ENCODE assay signal across 1 cellular context in the genomic region with DNA sequence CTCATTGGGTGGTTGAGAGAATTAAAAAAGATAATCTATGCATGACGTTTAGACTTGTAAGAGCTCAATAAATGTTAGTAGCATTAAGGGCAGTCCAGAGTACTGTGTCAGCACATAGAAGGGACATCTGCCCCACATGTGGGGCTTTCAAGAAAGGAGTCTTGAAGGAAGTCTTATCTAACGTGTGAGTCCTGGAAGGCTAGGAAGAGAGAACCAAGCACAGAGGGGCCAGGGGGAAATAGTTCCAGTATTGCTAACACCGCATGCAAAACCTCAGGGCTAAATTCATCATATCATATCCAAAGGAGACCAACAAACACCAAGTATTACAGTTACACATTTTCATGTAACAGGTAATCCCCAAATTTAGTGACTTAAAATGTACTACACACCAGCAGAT.
TF ChIP-seq lines count a peak whose summit lies in the region.

No MANE protein-coding gene starts in this region.

TF ChIP-seq in A549, 52 proteins besides CTCF, POLR2A, EP300 and RAD21:
- TF ChIP-seq, protein P1, sequence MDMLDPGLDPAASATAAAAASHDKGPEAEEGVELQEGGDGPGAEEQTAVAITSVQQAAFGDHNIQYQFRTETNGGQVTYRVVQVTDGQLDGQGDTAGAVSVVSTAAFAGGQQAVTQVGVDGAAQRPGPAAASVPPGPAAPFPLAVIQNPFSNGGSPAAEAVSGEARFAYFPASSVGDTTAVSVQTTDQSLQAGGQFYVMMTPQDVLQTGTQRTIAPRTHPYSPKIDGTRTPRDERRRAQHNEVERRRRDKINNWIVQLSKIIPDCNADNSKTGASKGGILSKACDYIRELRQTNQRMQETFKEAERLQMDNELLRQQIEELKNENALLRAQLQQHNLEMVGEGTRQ (IDR thresholded peaks at IDR 0.05), result no peak
- TF ChIP-seq, protein P2, sequence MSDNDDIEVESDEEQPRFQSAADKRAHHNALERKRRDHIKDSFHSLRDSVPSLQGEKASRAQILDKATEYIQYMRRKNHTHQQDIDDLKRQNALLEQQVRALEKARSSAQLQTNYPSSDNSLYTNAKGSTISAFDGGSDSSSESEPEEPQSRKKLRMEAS (IDR thresholded peaks at IDR 0.05), result no peak
- TF ChIP-seq HOXB13 (CRISPR knock-in tag; IDR thresholded peaks at IDR 0.05; ENCODE audit: low read depth), result no peak
- no peak for TF ChIP-seq NPAS2 (CRISPR knock-in tag; IDR thresholded peaks at IDR 0.05; ENCODE audit: borderline replicate concordance)
- TF ChIP-seq ZC3H11A (IDR thresholded peaks at IDR 0.05), result no peak
- no peak for TF ChIP-seq FOSL2 (IDR thresholded peaks at IDR 0.05)
- no peak for TF ChIP-seq FOSL2 (CRISPR knock-in tag; IDR thresholded peaks at IDR 0.05)
- no peak for TF ChIP-seq RCOR1 (IDR thresholded peaks at IDR 0.05; ENCODE audit: low read depth, low read length)
- TF ChIP-seq CBX2 (IDR thresholded peaks at IDR 0.05; ENCODE audit: borderline replicate concordance, low read depth), result no peak
- no peak for TF ChIP-seq ZNF302 (CRISPR knock-in tag; IDR thresholded peaks at IDR 0.05)
- TF ChIP-seq E2F6 (IDR thresholded peaks at IDR 0.05; ENCODE audit: borderline replicate concordance, low read depth), result no peak
- TF ChIP-seq, protein P3, sequence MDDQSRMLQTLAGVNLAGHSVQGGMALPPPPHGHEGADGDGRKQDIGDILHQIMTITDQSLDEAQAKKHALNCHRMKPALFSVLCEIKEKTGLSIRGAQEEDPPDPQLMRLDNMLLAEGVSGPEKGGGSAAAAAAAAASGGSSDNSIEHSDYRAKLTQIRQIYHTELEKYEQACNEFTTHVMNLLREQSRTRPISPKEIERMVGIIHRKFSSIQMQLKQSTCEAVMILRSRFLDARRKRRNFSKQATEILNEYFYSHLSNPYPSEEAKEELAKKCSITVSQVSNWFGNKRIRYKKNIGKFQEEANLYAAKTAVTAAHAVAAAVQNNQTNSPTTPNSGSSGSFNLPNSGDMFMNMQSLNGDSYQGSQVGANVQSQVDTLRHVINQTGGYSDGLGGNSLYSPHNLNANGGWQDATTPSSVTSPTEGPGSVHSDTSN (IDR thresholded peaks at IDR 0.05), result no peak
- no peak for TF ChIP-seq NFE2L2 (conservative IDR thresholded peaks at IDR 0.05; ENCODE audit: low read length)
- TF ChIP-seq FOSB (CRISPR knock-in tag; IDR thresholded peaks at IDR 0.05), result no peak
TF ChIP-seq in A549: peak in this region for 0.
